8 cellular contexts compared by ENCODE assay signal in the genomic region with DNA sequence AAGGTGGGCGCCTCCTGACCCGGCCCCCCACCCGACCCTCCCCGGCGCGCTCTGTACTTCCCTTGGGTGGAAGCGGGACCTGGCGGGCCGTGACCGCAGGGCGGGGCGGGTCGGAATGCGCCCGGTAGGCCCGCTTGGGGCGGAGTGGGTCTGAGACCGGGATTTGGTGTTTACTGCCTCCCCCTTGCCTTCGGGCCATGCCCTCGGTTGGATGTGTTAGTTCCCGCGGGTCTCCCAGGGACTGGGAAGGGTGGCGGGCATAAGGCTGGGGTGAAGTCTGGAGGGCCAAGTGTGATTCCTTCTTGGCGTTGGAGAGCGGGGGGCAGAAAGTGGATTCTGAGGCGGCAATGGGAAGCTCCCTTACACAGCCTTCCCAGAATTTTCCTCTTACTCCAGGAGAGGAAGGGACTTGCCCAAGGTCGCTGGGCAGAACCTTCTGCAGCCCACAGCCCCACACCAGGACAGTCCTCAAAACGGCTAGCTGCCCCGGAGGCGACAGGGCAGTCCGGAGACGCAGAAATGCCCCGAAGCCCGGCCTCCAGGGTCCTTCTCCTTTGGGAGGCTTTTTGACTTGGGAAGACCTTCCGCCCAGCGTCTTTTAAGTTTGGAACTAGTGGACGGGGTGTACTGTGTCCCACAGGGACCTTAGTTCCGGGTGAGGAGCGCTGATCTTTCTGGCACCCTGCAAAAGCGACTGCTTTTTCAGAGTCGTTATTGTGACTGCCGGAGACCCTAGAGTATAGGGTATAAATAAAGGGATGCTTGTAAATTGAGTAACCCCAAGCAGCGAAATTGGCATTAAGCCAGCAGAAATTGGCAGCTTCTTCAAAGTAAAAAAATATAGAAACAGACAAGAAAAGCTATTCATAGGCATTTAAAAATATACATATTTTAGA. TPM values are rescaled to one million over a fixed set of nuclear protein-coding genes. Genes with fewer than 3 reads are reported as not detected.
DNase-seq lines count a peak whose midpoint lies in the region; TF ChIP-seq lines count a peak whose summit lies in the region.

No MANE protein-coding gene starts in this region.

- H3K4me1 ChIP-seq in Loucy (ENCODE audit: insufficient read depth, low read length, poor library complexity, severe bottlenecking), result peaks cover 24% of the 10 kb centered on the region

- H3F3A ChIP-seq in Loucy (ENCODE audit: low read depth), result no peaks in the 10 kb centered on the region

- peaks cover 8% of the 10 kb centered on the region for H3K9me3 Mint-ChIP-seq in neural crest cell

- peaks cover 23% of the 10 kb centered on the region for H3K4me1 Mint-ChIP-seq in neural crest cell

- H3K27me3 ChIP-seq in Loucy (ENCODE audit: insufficient read depth, low read length, poor library complexity, severe bottlenecking), result no peaks in the 10 kb centered on the region

- no peaks in the 10 kb centered on the region for H4K20me1 ChIP-seq in Loucy (ENCODE audit: insufficient read depth, low read length, poor library complexity, severe bottlenecking)

- peaks cover 13% of the 10 kb centered on the region for H3K36me3 Mint-ChIP-seq in neural crest cell (ENCODE audit: low read depth)

- H3K4me3 ChIP-seq in HFF-Myc (replicated peaks; ENCODE audit: low read depth, low read length), result peak overlapping the region; percentile 84
- H3K4me3 ChIP-seq in Loucy (ENCODE audit: low read length, poor library complexity, severe bottlenecking), result peak overlapping the region; percentile 85
- H3K4me3 ChIP-seq in fibroblast of pulmonary artery (replicated peaks; ENCODE audit: low read depth, low read length), result peak overlapping the region; percentile 97

- TF ChIP-seq CTCF in HFF-Myc (IDR thresholded peaks at IDR 0.05; ENCODE audit: low read depth, low read length, missing control alignments), result no peak
- no peak for TF ChIP-seq CTCF in Loucy (conservative IDR thresholded peaks at IDR 0.05; ENCODE audit: low read length)
- TF ChIP-seq CTCF in fibroblast of pulmonary artery (IDR thresholded peaks at IDR 0.05; ENCODE audit: low read length, missing control alignments), result no peak
- no peak for TF ChIP-seq CTCF in neural crest cell (conservative IDR thresholded peaks at IDR 0.05)

- no peaks in the 10 kb centered on the region for H3K9me2 ChIP-seq in Loucy (replicated peaks; ENCODE audit: low read depth, low read length)

- H3K9me3 ChIP-seq in Loucy (ENCODE audit: insufficient read depth, low read depth, low read length), result 0 out of 2 replicates have a peak, but pooled peaks cover 3% of the 10 kb centered on the region

- peaks cover 19% of the 10 kb centered on the region for H3K27me3 Mint-ChIP-seq in neural crest cell (ENCODE audit: low read depth)

- H3K9ac ChIP-seq in Loucy (ENCODE audit: low read depth, low read length, poor library complexity, severe bottlenecking), result peak overlapping the region; percentile 82

- H2AFZ ChIP-seq in Loucy (ENCODE audit: low read length), result peak overlapping the region; percentile 90

- peaks cover 33% of the 10 kb centered on the region for H3K79me2 ChIP-seq in Loucy (ENCODE audit: insufficient read depth, low read length)

- no peak overlapping the region for H3K27ac Mint-ChIP-seq in neural crest cell (ENCODE audit: unreplicated experiment)

- DNase-seq in stimulated activated CD4-positive, alpha-beta T cell treated with anti-CD3 and anti-CD28 coated beads, Interleukin-15, amount 100 ng/mL, for 1 hour (ENCODE audit: low read depth in 1 of 2, low spot score in 1 of 2), result peak; percentile 3 to 4
- DNase-seq in stimulated activated CD4-positive, alpha-beta T cell treated with anti-CD3 and anti-CD28 coated beads, Interleukin-4, amount 100 ng/mL, for 24 hours, result no peak
- DNase-seq in HFF-Myc (ENCODE audit: extremely low read depth, low read depth), result no peak
- DNase-seq in activated T-cell treated with anti-CD3 and anti-CD28 coated beads, Interleukin-2, amount 50 U/mL, for 1 hour, result peak; percentile 33
- peak; percentile 69 for DNase-seq in fibroblast of pulmonary artery (ENCODE audit: low read depth)
- DNase-seq in neural crest cell (ENCODE audit: low read depth, low spot score), result peak; percentile 6
- DNase-seq in SHP77 treated with DMSO at 0.1 percent for 48 hours (lab: John Stamatoyannopoulos, UW), result no peak

- H3K36me3 ChIP-seq in Loucy (ENCODE audit: insufficient read depth, low read length), result no peaks in the 10 kb centered on the region

- peak overlapping the region; percentile 85 for H3K4me2 ChIP-seq in Loucy (ENCODE audit: low read depth, low read length, poor library complexity, severe bottlenecking)

- H3K4me3 Mint-ChIP-seq in neural crest cell, result peak overlapping the region; percentile 93

RNA-seq across cellular contexts. Expression of gene SWAP70, which starts 0.6 kb away (rescaled TPM):
- total RNA-seq in neural crest cell, result 18.1 and 19.4 TPM in 2 replicates

Comparison
In these comparisons a context has a peak if more than half of its experiments do, and no peak if none do; other contexts are left out.
1. DNase-seq: peak in stimulated activated CD4-positive, alpha-beta T cell treated with anti-CD3 and anti-CD28 coated beads, Interleukin-15, amount 100 ng/mL, for 1 hour (2 of 2), activated T-cell treated with anti-CD3 and anti-CD28 coated beads, Interleukin-2, amount 50 U/mL, for 1 hour (single experiment), fibroblast of pulmonary artery (single experiment) and neural crest cell (single experiment); none in stimulated activated CD4-positive, alpha-beta T cell treated with anti-CD3 and anti-CD28 coated beads, Interleukin-4, amount 100 ng/mL, for 24 hours (single experiment), HFF-Myc (single experiment) and SHP77 treated with DMSO at 0.1 percent for 48 hours (single experiment).
2. Peak in every context shown above with its lines, with median percentiles within 50 percentile points of each other: H3K4me3 ChIP-seq.